ENCODE assay signal across 30 cellular contexts in genomic region chr3:149384167-149384566, GRCh38. TPM values are rescaled to one million over a fixed set of nuclear protein-coding genes. Genes with fewer than 3 reads are reported as not detected.
DNase-seq lines count a peak whose midpoint lies in the region; ATAC-seq and TF ChIP-seq lines count a peak whose summit lies in the region.
"Had no signal": no experiment of that assay in that cellular context is flagged by ENCODE, and none has a peak within 500 bp of the region (broad histone marks: within the 10 kb centered on the region; RNA-seq: fewer than 3 reads in every experiment).

No MANE protein-coding gene starts in this region.

- POLR2A ChIA-PET in Panc1 (lab: Charles Lee) = interaction anchor here (1.9 kb wide), 1 partner anchor 11 kb away, joined by 8 read pairs; no protein-coding TSS in a partner anchor

- H4K91ac ChIP-seq in mesenchymal stem cell (ENCODE audit: low read length) = no peak overlapping the region

- H2BK5ac ChIP-seq in mesenchymal stem cell (ENCODE audit: low read depth, low read length, poor library complexity, severe bottlenecking) = no peak overlapping the region

- TF ChIP-seq CTCF in C4-2B (conservative IDR thresholded peaks at IDR 0.05) = no peak
- no peak for TF ChIP-seq CTCF in Panc1 (IDR thresholded peaks at IDR 0.05)
- no peak for TF ChIP-seq CTCF in foreskin fibroblast (IDR thresholded peaks at IDR 0.05; ENCODE audit: low read depth, low read length)
- no peak for TF ChIP-seq CTCF in vagina (IDR thresholded peaks at IDR 0.05)

- no peak overlapping the region for H2BK120ac ChIP-seq in mesenchymal stem cell (ENCODE audit: low read depth, low read length)

- BruUV-seq in Panc1 (replicated peaks; lab: Mats Ljungman, UMichigan) = no TSS peak

- CTCF ChIA-PET in Panc1 (lab: Charles Lee) = no interaction called here

- H3K4me3 ChIP-seq in Panc1 (ENCODE audit: low read depth in 2 of 2, low read length in 2 of 2) (no peak overlapping the region), mesenchymal stem cell (ENCODE audit: insufficient read depth in 1 of 2, low read depth in 1 of 2, low read length in 2 of 2) (no peak overlapping the region), skeletal muscle satellite cell (ENCODE audit: low read length) (no peak overlapping the region), foreskin fibroblast (ENCODE audit: low read depth in 1 of 2, low read length in 2 of 2) (no peak overlapping the region), vagina (no peak overlapping the region)
- H3K4me3 ChIP-seq: gastroesophageal sphincter, HAP-1, lung had no signal

- H3K27me3 ChIP-seq in Panc1 (ENCODE audit: control insufficient read depth, insufficient read depth, low read length) = no peaks in the 10 kb centered on the region
- H3K27me3 ChIP-seq in mesenchymal stem cell (ENCODE audit: control insufficient read depth in 1 of 2, insufficient read depth in 1 of 2, low read length in 2 of 2) = no peaks in the 10 kb centered on the region
- H3K27me3 ChIP-seq in skeletal muscle satellite cell (ENCODE audit: control insufficient read depth, insufficient read depth, low read length) = no peaks in the 10 kb centered on the region
- H3K27me3 ChIP-seq in vagina = no peaks in the 10 kb centered on the region
- H3K27me3 ChIP-seq: BE2C, gastroesophageal sphincter had no signal

- H3K4ac ChIP-seq in mesenchymal stem cell (ENCODE audit: low read depth in 1 of 2, low read length in 2 of 2) = no peak overlapping the region

- H3K9ac ChIP-seq in mesenchymal stem cell (ENCODE audit: low read length) = peak overlapping the region; percentile 83
- H3K9ac ChIP-seq in skeletal muscle satellite cell (ENCODE audit: low read depth, low read length) = peak overlapping the region; percentile 61

- H3K36me3 ChIP-seq in Panc1 (ENCODE audit: control insufficient read depth, insufficient read depth, low read length) (no peaks in the 10 kb centered on the region), mesenchymal stem cell (ENCODE audit: control insufficient read depth in 1 of 2, insufficient read depth in 2 of 2, low read depth in 1 of 2, low read length in 2 of 2) (no peaks in the 10 kb centered on the region), skeletal muscle satellite cell (ENCODE audit: insufficient read depth, low read length) (no peaks in the 10 kb centered on the region), vagina (no peaks in the 10 kb centered on the region)
- H3K36me3 ChIP-seq: BE2C, gastroesophageal sphincter, HAP-1 had no signal

- H2AFZ ChIP-seq in mesenchymal stem cell (ENCODE audit: low read depth, low read length) = no peak overlapping the region

- no peak overlapping the region for H2BK12ac ChIP-seq in mesenchymal stem cell (ENCODE audit: low read length in 2 of 2)

- ATAC-seq in Panc1 = no peak
- no peak for ATAC-seq in HG03135 (IDR thresholded peaks at IDR 0.05; ENCODE audit: unreplicated experiment)
- ATAC-seq: activated CD4-positive, CD25-positive, alpha-beta regulatory T cell treated with anti-CD3 and anti-CD28 coated beads, Interleukin-2, amount 50 U/mL, for 24 hours; activated T-cell treated with anti-CD3 and anti-CD28 coated beads, Interleukin-2, amount 50 U/mL, for 72 hours; right cardiac atrium; SK-N-SH treated with all-trans-retinoic acid at 6 μM for 48 hours had no signal

- peaks cover 82% of the 10 kb centered on the region for H3K4me1 ChIP-seq in Panc1 (ENCODE audit: control insufficient read depth, insufficient read depth, low read length)
- H3K4me1 ChIP-seq in mesenchymal stem cell (ENCODE audit: control insufficient read depth, insufficient read depth, low read depth, low read length) = peaks cover 6% of the 10 kb centered on the region
- H3K4me1 ChIP-seq in skeletal muscle satellite cell (ENCODE audit: control insufficient read depth, insufficient read depth, low read length) = peaks cover 60% of the 10 kb centered on the region
- peaks cover 31% of the 10 kb centered on the region for H3K4me1 ChIP-seq in vagina
- H3K4me1 ChIP-seq: BE2C had no signal

- H3K14ac ChIP-seq in mesenchymal stem cell (ENCODE audit: low read length in 2 of 2) = no peak overlapping the region

- TF ChIP-seq POLR2A in vagina (IDR thresholded peaks at IDR 0.05) = no peak

- in situ Hi-C loops in Panc1 (cut with HindIII; ENCODE audit: low pct_unique_long_range_greater_than_20kb, low sequenced_read_pairs) = no loop called here

- no peak for DNase-seq in Panc1 (ENCODE audit: low read depth, low spot score)
- DNase-seq in mesenchymal stem cell = no peak
- DNase-seq in NCI-H1105 treated with DMSO at 0.1 percent for 48 hours (lab: John Stamatoyannopoulos, UW) = no peak
- DNase-seq in foreskin fibroblast = no peak
- no peak for DNase-seq in vagina (ENCODE audit: extremely low spot score in 2 of 2)
- DNase-seq: ACHN; activated CD4-positive, alpha-beta memory T cell treated with anti-CD3 and anti-CD28 coated beads for 36 hours; activated naive CD4-positive, alpha-beta T cell treated with Interleukin-2 at 50 U/mL for 16 hours; activated T-cell treated with anti-CD3 and anti-CD28 coated beads, Interleukin-2, amount 50 U/mL, for 72 hours; BE2C; DMS53; hippocampal formation; MV-4-11; NCI-H1436 treated with DMSO at 0.1 percent for 48 hours; NCI-H345; NCI-H69; right cardiac atrium; Right ventricle myocardium superior; stimulated activated CD4-positive, alpha-beta T cell treated with anti-CD3 and anti-CD28 coated beads, Interleukin-4, amount 100 ng/mL, for 24 hours; T-helper 2 cell; trophoblast cell had no signal

- peaks cover 3% of the 10 kb centered on the region; the same call in 1 of the 2 replicates for H3K9me3 ChIP-seq in Panc1 (ENCODE audit: control insufficient read depth, insufficient read depth, low read depth, low read length)
- peaks cover 2% of the 10 kb centered on the region for H3K9me3 ChIP-seq in mesenchymal stem cell (ENCODE audit: control insufficient read depth, low read length)
- no peaks in the 10 kb centered on the region for H3K9me3 ChIP-seq in skeletal muscle satellite cell (replicated peaks; ENCODE audit: low read length)
- H3K9me3 ChIP-seq in vagina = no peaks in the 10 kb centered on the region
- H3K9me3 ChIP-seq: BE2C, gastroesophageal sphincter, HAP-1 had no signal

- no peaks in the 10 kb centered on the region for H3K79me1 ChIP-seq in mesenchymal stem cell (replicated peaks; ENCODE audit: low read length, poor library complexity, severe bottlenecking)

- H2BK15ac ChIP-seq in mesenchymal stem cell (ENCODE audit: low read depth, poor library complexity, severe bottlenecking) = no peak overlapping the region

- intact Hi-C loops in Panc1 (cut with micrococcal nuclease; ENCODE audit: unreplicated experiment) (no loop called here), vagina (cut with DNase I) (no loop called here)

- H2AK5ac ChIP-seq in mesenchymal stem cell (ENCODE audit: low read length, severe bottlenecking) = peak overlapping the region; percentile 71

- H3K27ac ChIP-seq in C4-2B (peak overlapping the region; percentile 3; the same call in 1 of the 2 replicates), Panc1 (ENCODE audit: low read length) (peak overlapping the region; percentile 99), mesenchymal stem cell (ENCODE audit: low read length, poor library complexity, severe bottlenecking) (no peak overlapping the region), vagina (no peak overlapping the region)

- no peak overlapping the region for H3K18ac ChIP-seq in mesenchymal stem cell (ENCODE audit: low read depth in 1 of 2, low read length in 2 of 2)

- H3K4me2 ChIP-seq in mesenchymal stem cell (ENCODE audit: low read length, poor library complexity, severe bottlenecking) = no peak overlapping the region
- H3K4me2 ChIP-seq in skeletal muscle satellite cell (ENCODE audit: low read length) = no peak overlapping the region

- no peak overlapping the region for H3K23ac ChIP-seq in mesenchymal stem cell (ENCODE audit: low read length in 2 of 2)

- H4K8ac ChIP-seq in mesenchymal stem cell (ENCODE audit: low read length) = no peak overlapping the region

RNA-seq across cellular contexts. Expression of gene TM4SF1, which starts 6.7 kb away (rescaled TPM):
- total RNA-seq in Panc1 (2021; ENCODE audit: unreplicated experiment) = 1,063 TPM
- polyA plus RNA-seq in Panc1 (2012; ENCODE audit: insufficient read length) = 1,714 TPM
- 80.3 TPM for polyA plus RNA-seq in mesenchymal stem cell (2013, experiment 1 of 2)
- polyA plus RNA-seq in mesenchymal stem cell (2013, experiment 2 of 2) = 86.8 TPM
- total RNA-seq in skeletal muscle satellite cell (2012; rRNA removed) = 279 and 440 TPM in 2 replicates
- 97.7 TPM for total RNA-seq in vagina

RNA-seq across cellular contexts. Expression of gene TM4SF18, which starts 50.7 kb away (rescaled TPM):
- 54.5 TPM for total RNA-seq in Panc1 (2021; ENCODE audit: unreplicated experiment)
- polyA plus RNA-seq in Panc1 (2012; ENCODE audit: insufficient read length) = 34.5 TPM
- polyA plus RNA-seq in mesenchymal stem cell (2013, experiment 1 of 2) = 0.94 TPM
- 0.88 TPM for polyA plus RNA-seq in mesenchymal stem cell (2013, experiment 2 of 2)
- total RNA-seq in skeletal muscle satellite cell (2012; rRNA removed) = 0.51 TPM in 1 of 2 replicates, not detected in the other
- 10.1 TPM for total RNA-seq in vagina
- total RNA-seq: activated CD4-positive, alpha-beta memory T cell treated with anti-CD3 and anti-CD28 coated beads for 36 hours; activated T-cell treated with anti-CD3 and anti-CD28 coated beads, Interleukin-2, amount 50 U/mL, for 72 hours had no signal
- polyA plus RNA-seq: neural cell had no signal

Comparison
In these comparisons a context has a peak if more than half of its experiments do, and no peak if none do; other contexts are left out.
1. H3K27ac ChIP-seq: peak in C4-2B (single experiment) and Panc1 (single experiment); none in mesenchymal stem cell (single experiment) and vagina (single experiment).
2. RNA of gene TM4SF1, which starts 6.7 kb away (total RNA-seq): 1,063 TPM in Panc1 (single experiment); 97.7 TPM in vagina (single experiment); every median in the first group is over 10 times any median in the second.